20 cellular contexts compared by ENCODE assay signal in genomic region chr10:10804061-10804460, GRCh38.
DNase-seq lines count a peak whose midpoint lies in the region; ATAC-seq, FAIRE-seq and TF ChIP-seq lines count a peak whose summit lies in the region.
"Had no signal": no experiment of that assay in that cellular context is flagged by ENCODE, and none has a peak within 500 bp of the region (broad histone marks: within the 10 kb centered on the region; RNA-seq: fewer than 3 reads in every experiment).

No MANE protein-coding gene starts in this region.

- no peak for FAIRE-seq in A549 (lab: Jason Lieb, UNC)
- FAIRE-seq: D721Med, G401.6, GM19239 had no signal

- H3K4me1 ChIP-seq in A549 = no peaks in the 10 kb centered on the region
- peaks cover 10 to 45% of the 10 kb centered on the region in 2 donors for H3K4me1 ChIP-seq in ascending aorta
- peaks cover 4 to 13% of the 10 kb centered on the region in 2 donors for H3K4me1 ChIP-seq in muscle layer of duodenum (ENCODE audit: control insufficient read depth in 1 of 2, insufficient read depth in 2 of 2, low read length in 2 of 2)
- peaks cover 1% of the 10 kb centered on the region for H3K4me1 ChIP-seq in mesenchymal stem cell (ENCODE audit: control insufficient read depth, insufficient read depth, low read depth, low read length)

- H2AK5ac ChIP-seq in mesenchymal stem cell (ENCODE audit: low read length, severe bottlenecking) = no peak overlapping the region

- H3K4ac ChIP-seq in mesenchymal stem cell (ENCODE audit: low read depth in 1 of 2, low read length in 2 of 2) = no peak overlapping the region

- H3K9me3 ChIP-seq in A549 (peaks cover 4% of the 10 kb centered on the region; the same call in 1 of the 3 replicates), ascending aorta (no peaks in the 10 kb centered on the region), muscle layer of duodenum (ENCODE audit: control insufficient read depth in 1 of 2, low read length in 2 of 2) (no peaks in the 10 kb centered on the region), mesenchymal stem cell (ENCODE audit: control insufficient read depth, low read length) (no peaks in the 10 kb centered on the region)

- no peak overlapping the region for H2AFZ ChIP-seq in mesenchymal stem cell (ENCODE audit: low read depth, low read length)

- no peak for TF ChIP-seq POLR2A in A549 (IDR thresholded peaks at IDR 0.05; ENCODE audit: low read length)

- H3K9ac ChIP-seq in mesenchymal stem cell (ENCODE audit: low read length) = no peak overlapping the region

- no peak for ATAC-seq in A549
- ATAC-seq: HCT116 had no signal

- no peak overlapping the region for H3K27ac ChIP-seq in A549
- peak overlapping the region; percentile 71 to 93 for H3K27ac ChIP-seq in ascending aorta
- H3K27ac ChIP-seq in muscle layer of duodenum (ENCODE audit: low read length) = peak overlapping the region; percentile 58
- no peak overlapping the region for H3K27ac ChIP-seq in mesenchymal stem cell (ENCODE audit: low read length, poor library complexity, severe bottlenecking)
- H3K27ac ChIP-seq: RWPE1 had no signal

- H3K23ac ChIP-seq in mesenchymal stem cell (ENCODE audit: low read length in 2 of 2) = no peak overlapping the region

- H3K27me3 ChIP-seq in ascending aorta = no peaks in the 10 kb centered on the region
- no peaks in the 10 kb centered on the region for H3K27me3 ChIP-seq in muscle layer of duodenum (ENCODE audit: low read depth, low read length)
- H3K27me3 ChIP-seq in mesenchymal stem cell (ENCODE audit: control insufficient read depth in 1 of 2, insufficient read depth in 1 of 2, low read length in 2 of 2) = no peaks in the 10 kb centered on the region

- H2BK120ac ChIP-seq in mesenchymal stem cell (ENCODE audit: low read depth, low read length) = no peak overlapping the region

- no peak overlapping the region for H4K91ac ChIP-seq in mesenchymal stem cell (ENCODE audit: low read length)

- POLR2A ChIA-PET in A549 (lab: Yijun Ruan, JAX) = no interaction called here

- H2BK5ac ChIP-seq in mesenchymal stem cell (ENCODE audit: low read depth, low read length, poor library complexity, severe bottlenecking) = no peak overlapping the region

- CTCF ChIA-PET in A549 (lab: Yijun Ruan, JAX) = no interaction called here

- DNase-seq in A549 (ENCODE audit: low read depth in 1 of 2, low spot score in 1 of 2) (no peak), ascending aorta (ENCODE audit: low spot score in 2 of 2) (no peak), fibroblast of the aortic adventitia (ENCODE audit: low read depth) (peak; percentile 23), head of caudate nucleus (no peak), NCI-H748 treated with DMSO at 0.1 percent for 48 hours (lab: John Stamatoyannopoulos, UW) (no peak), putamen (ENCODE audit: low spot score) (no peak), mesenchymal stem cell (no peak)
- DNase-seq: CD4-positive, alpha-beta T cell; DMS79 treated with DMSO at 0.1 percent for 48 hours; KBM-7; NCI-H146; NCI-H2081 treated with DMSO at 0.1 percent for 48 hours; NCI-H526; OCI-M1 had no signal

- TF ChIP-seq RAD21 in A549 (conservative IDR thresholded peaks at IDR 0.05 in 1 of 2, IDR thresholded peaks at IDR 0.05 in 1 of 2) = no peak

- TF ChIP-seq CTCF in A549 (IDR thresholded peaks at IDR 0.05) (no peak), ascending aorta (IDR thresholded peaks at IDR 0.05) (no peak), fibroblast of the aortic adventitia (IDR thresholded peaks at IDR 0.05; ENCODE audit: insufficient read depth, low read length) (no peak)

- TF ChIP-seq EP300 in A549 (IDR thresholded peaks at IDR 0.05) = no peak

- intact Hi-C loops in ascending aorta (cut with DNase I) (no loop called here), head of caudate nucleus (cut with DNase I) (no loop called here)

- no peaks in the 10 kb centered on the region for H3K36me3 ChIP-seq in ascending aorta
- H3K36me3 ChIP-seq in muscle layer of duodenum (ENCODE audit: control insufficient read depth in 1 of 2, insufficient read depth in 2 of 2, low read length in 2 of 2) = no peaks in the 10 kb centered on the region
- H3K36me3 ChIP-seq in mesenchymal stem cell (ENCODE audit: control insufficient read depth in 1 of 2, insufficient read depth in 2 of 2, low read depth in 1 of 2, low read length in 2 of 2) = no peaks in the 10 kb centered on the region

- H2BK12ac ChIP-seq in mesenchymal stem cell (ENCODE audit: low read length in 2 of 2) = no peak overlapping the region

- H3K4me3 ChIP-seq in A549 = no peak overlapping the region
- no peak overlapping the region for H3K4me3 ChIP-seq in ascending aorta
- no peak overlapping the region for H3K4me3 ChIP-seq in fibroblast of the aortic adventitia (ENCODE audit: low read depth, low read length)
- H3K4me3 ChIP-seq in muscle layer of duodenum (ENCODE audit: low read depth in 1 of 2, low read length in 2 of 2) = no peak overlapping the region
- H3K4me3 ChIP-seq in mesenchymal stem cell (ENCODE audit: insufficient read depth in 1 of 2, low read depth in 1 of 2, low read length in 2 of 2) = no peak overlapping the region

- H3K18ac ChIP-seq in mesenchymal stem cell (ENCODE audit: low read depth in 1 of 2, low read length in 2 of 2) = no peak overlapping the region

- no peaks in the 10 kb centered on the region for H3K79me1 ChIP-seq in mesenchymal stem cell (replicated peaks; ENCODE audit: low read length, poor library complexity, severe bottlenecking)

- H2BK15ac ChIP-seq in mesenchymal stem cell (ENCODE audit: low read depth, poor library complexity, severe bottlenecking) = no peak overlapping the region

- no peak overlapping the region for H3K4me2 ChIP-seq in A549
- H3K4me2 ChIP-seq in mesenchymal stem cell (ENCODE audit: low read length, poor library complexity, severe bottlenecking) = no peak overlapping the region

- H4K8ac ChIP-seq in mesenchymal stem cell (ENCODE audit: low read length) = no peak overlapping the region

- no peak overlapping the region for H3K14ac ChIP-seq in mesenchymal stem cell (ENCODE audit: low read length in 2 of 2)

TF ChIP-seq in A549, 52 proteins besides CTCF, POLR2A, EP300 and RAD21:
- TF ChIP-seq EHF (CRISPR knock-in tag; IDR thresholded peaks at IDR 0.05) = no peak
- peak; percentile 62 for TF ChIP-seq MAFK (IDR thresholded peaks at IDR 0.05; ENCODE audit: partially characterized antibody)

Comparison
In these comparisons a context has a peak if more than half of its experiments do, and no peak if none do; other contexts are left out.
1. H3K27ac ChIP-seq: peak in ascending aorta (2 of 2) and muscle layer of duodenum (single experiment); none in A549 (0 of 2) and mesenchymal stem cell (single experiment).